ENCODE assay signal across 13 cellular contexts in the genomic region with DNA sequence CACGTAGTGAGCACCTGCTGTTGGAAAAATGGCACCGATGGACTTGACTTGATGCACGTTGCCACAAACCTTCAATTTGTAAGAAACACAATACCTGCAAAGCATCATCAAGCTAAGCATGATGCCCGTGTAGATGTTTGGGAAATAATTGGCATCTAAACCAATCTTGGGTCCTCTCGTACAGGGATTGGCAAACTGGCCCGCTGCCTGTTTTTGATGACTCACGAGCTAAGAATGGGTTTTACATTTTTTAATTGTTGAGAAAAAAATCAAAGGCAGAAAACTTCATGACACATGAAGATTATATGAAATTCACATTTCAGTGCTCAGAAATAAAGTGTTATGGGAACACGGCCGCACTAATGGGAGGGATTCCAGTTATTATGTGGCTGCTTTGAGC. TPM values are rescaled to one million over a fixed set of nuclear protein-coding genes. Genes with fewer than 3 reads are reported as not detected.
DNase-seq lines count a peak whose midpoint lies in the region; ATAC-seq lines count a peak whose summit lies in the region.
"Had no signal": no experiment of that assay in that cellular context is flagged by ENCODE, and none has a peak within 500 bp of the region (broad histone marks: within the 10 kb centered on the region; RNA-seq: fewer than 3 reads in every experiment).

No MANE protein-coding gene starts in this region.

- H3K18ac ChIP-seq in neuronal stem cell (ENCODE audit: low read length), result no peak overlapping the region

- H3K4me3 ChIP-seq in SJSA1 (no peak overlapping the region), HAP-1 (no peak overlapping the region), neuronal stem cell (ENCODE audit: low read length in 2 of 2) (no peak overlapping the region)

- no peak overlapping the region for H3K4ac ChIP-seq in neuronal stem cell (ENCODE audit: low read length)

- DNase-seq in GM04503 (ENCODE audit: low read depth), result peak; percentile 44
- peak; percentile 28 to 48 for DNase-seq in SJSA1 (ENCODE audit: low read depth in 1 of 2, low spot score in 2 of 2)
- DNase-seq in fibroblast of gingiva (ENCODE audit: low read depth), result peak; percentile 74
- DNase-seq in pulmonary artery endothelial cell (ENCODE audit: low read depth, low spot score), result peak; percentile 73
- DNase-seq in NCI-H2196 treated with DMSO at 0.1 percent for 48 hours (lab: John Stamatoyannopoulos, UW; ENCODE audit: unreplicated experiment), result no peak
- DNase-seq in HAP-1 (ENCODE audit: low spot score in 2 of 2), result no peak
- no peak for DNase-seq in neuronal stem cell (ENCODE audit: low spot score)
- DNase-seq: activated naive CD4-positive, alpha-beta T cell treated with anti-CD3 and anti-CD28 coated beads, Interleukin-2, amount 10 ng/mL, durations not matched to agents 7 days and 5 days; effector CD4-positive, alpha-beta T cell; islet precursor cell; NCI-H510A treated with DMSO at 0.1 percent for 48 hours; stimulated activated CD4-positive, alpha-beta T cell treated with anti-CD3 and anti-CD28 coated beads, Interleukin-2, amount 100 ng/mL, for 48 hours had no signal

- H3K9me3 ChIP-seq in SJSA1 (replicated peaks) (no peaks in the 10 kb centered on the region), HAP-1 (no peaks in the 10 kb centered on the region), neuronal stem cell (replicated peaks in 1 of 2; ENCODE audit: control insufficient read depth in 2 of 2, insufficient read depth in 1 of 2, low read depth in 1 of 2, low read length in 2 of 2) (peaks cover 15 to 42% of the 10 kb centered on the region in 2 donors)

- H4K91ac ChIP-seq in neuronal stem cell (ENCODE audit: low read depth, low read length, poor library complexity), result no peak overlapping the region

- H3K27me3 ChIP-seq in SJSA1 (replicated peaks), result no peaks in the 10 kb centered on the region
- no peaks in the 10 kb centered on the region for H3K27me3 ChIP-seq in HAP-1 (ENCODE audit: low read depth)
- H3K27me3 ChIP-seq in neuronal stem cell (ENCODE audit: control insufficient read depth in 3 of 3, insufficient read depth in 3 of 3, low read depth in 1 of 3, low read length in 3 of 3), result no peaks in the 10 kb centered on the region

- no peak overlapping the region for H3K23ac ChIP-seq in neuronal stem cell (ENCODE audit: low read depth, low read length, poor library complexity)

- H2BK120ac ChIP-seq in neuronal stem cell (ENCODE audit: low read depth, low read length), result no peak overlapping the region

- H3K36me3 ChIP-seq in SJSA1 (peaks cover 8% of the 10 kb centered on the region), HAP-1 (replicated peaks) (peaks cover 26% of the 10 kb centered on the region), neuronal stem cell (replicated peaks in 1 of 2; ENCODE audit: control insufficient read depth in 2 of 2, insufficient read depth in 2 of 2, low read length in 2 of 2) (peaks cover 24 to 63% of the 10 kb centered on the region in 2 donors)

- H2BK5ac ChIP-seq in neuronal stem cell (ENCODE audit: low read length), result no peak overlapping the region

- no peak overlapping the region for H3K14ac ChIP-seq in neuronal stem cell (ENCODE audit: low read length)

- no peak overlapping the region for H2BK15ac ChIP-seq in neuronal stem cell (ENCODE audit: low read length)

- H3K27ac ChIP-seq in SJSA1 (0 out of 2 replicates have a peak overlapping the region, but pooled peaks have one; percentile 13), neuronal stem cell (replicated peaks; ENCODE audit: low read length) (no peak overlapping the region)

- no CpG with 5 or more reads among the region's 9 CpGs for WGBS in neuronal stem cell (ENCODE audit: extremely low coverage in 2 of 2, insufficient read length in 2 of 2, insufficient replicate concordance in 1 of 2), 2 donors

- H2AFZ ChIP-seq in neuronal stem cell (ENCODE audit: low read length), result no peak overlapping the region

- no peak overlapping the region for H3K9ac ChIP-seq in neuronal stem cell (ENCODE audit: low read depth, low read length, poor library complexity)

- H3K4me2 ChIP-seq in neuronal stem cell (ENCODE audit: insufficient read depth, low read length, poor library complexity, severe bottlenecking), result no peak overlapping the region

- peaks cover 14% of the 10 kb centered on the region for H3K4me1 ChIP-seq in SJSA1 (replicated peaks)
- H3K4me1 ChIP-seq in HAP-1, result no peaks in the 10 kb centered on the region
- peaks cover 0 to 4% of the 10 kb centered on the region in 2 donors for H3K4me1 ChIP-seq in neuronal stem cell (ENCODE audit: control insufficient read depth in 2 of 2, insufficient read depth in 1 of 2, low read depth in 1 of 2, low read length in 2 of 2)

- no peak for ATAC-seq in GM19328 (IDR thresholded peaks at IDR 0.05; ENCODE audit: unreplicated experiment)

- in situ Hi-C loops in HAP-1 (cut with MboI; ENCODE audit: low sequenced_read_pairs), result no loop called here

- no peak overlapping the region for H2AK5ac ChIP-seq in neuronal stem cell (ENCODE audit: low read depth, low read length)

- no peak overlapping the region for H2BK12ac ChIP-seq in neuronal stem cell (ENCODE audit: low read length)

- H4K8ac ChIP-seq in neuronal stem cell (ENCODE audit: low read depth, low read length), result no peak overlapping the region

- peaks cover 16% of the 10 kb centered on the region for H3K79me1 ChIP-seq in neuronal stem cell (ENCODE audit: low read depth, low read length)

RNA-seq across cellular contexts. Expression of gene MTA1, which starts 10.9 kb away (rescaled TPM):
- 29.0 and 52.4 TPM in 2 replicates for total RNA-seq in SJSA1 (2014; rRNA removed; shearing (Covaris generic))
- total RNA-seq in pulmonary artery endothelial cell, result 44.1 and 44.2 TPM in 2 replicates
- 199 TPM for polyA plus RNA-seq in neuronal stem cell (2013, experiment 1 of 2)
- 194 TPM for polyA plus RNA-seq in neuronal stem cell (2013, experiment 2 of 2)

RNA-seq across cellular contexts. Expression of gene TEX22, which starts 32.2 kb away (rescaled TPM):
- total RNA-seq in SJSA1 (2014; rRNA removed; shearing (Covaris generic)), result 0.11 TPM in 1 of 2 replicates, not detected in the other
- total RNA-seq in pulmonary artery endothelial cell, result 0.13 and 0.14 TPM in 2 replicates
- 0.21 TPM for polyA plus RNA-seq in neuronal stem cell (2013, experiment 1 of 2)
- 0.21 TPM for polyA plus RNA-seq in neuronal stem cell (2013, experiment 2 of 2)

RNA-seq across cellular contexts. Expression of gene CRIP2, which starts 44.1 kb away (rescaled TPM):
- total RNA-seq in SJSA1 (2014; rRNA removed; shearing (Covaris generic)), result 1.1 and 3.8 TPM in 2 replicates
- 166 and 183 TPM in 2 replicates for total RNA-seq in pulmonary artery endothelial cell
- 16.9 TPM for polyA plus RNA-seq in neuronal stem cell (2013, experiment 1 of 2)
- 15.2 TPM for polyA plus RNA-seq in neuronal stem cell (2013, experiment 2 of 2)

RNA-seq across cellular contexts. Expression of gene CRIP1, which starts 56.2 kb away (rescaled TPM):
- 0.39 TPM in 1 of 2 replicates, not detected in the other for total RNA-seq in SJSA1 (2014; rRNA removed; shearing (Covaris generic))
- 0.46 and 1.4 TPM in 2 replicates for total RNA-seq in pulmonary artery endothelial cell
- 98.0 TPM for polyA plus RNA-seq in neuronal stem cell (2013, experiment 1 of 2)
- 93.7 TPM for polyA plus RNA-seq in neuronal stem cell (2013, experiment 2 of 2)

Comparison
In these comparisons a context has a peak if more than half of its experiments do, and no peak if none do; other contexts are left out.
1. DNase-seq: peak in GM04503 (single experiment), SJSA1 (2 of 2), fibroblast of gingiva (single experiment) and pulmonary artery endothelial cell (single experiment); none in NCI-H2196 treated with DMSO at 0.1 percent for 48 hours (single experiment), HAP-1 (0 of 2) and neuronal stem cell (single experiment).
2. RNA of gene CRIP2, which starts 44.1 kb away (total RNA-seq): 166 to 183 TPM in pulmonary artery endothelial cell; 1.1 to 3.8 TPM in SJSA1; every median in the first group is over 10 times any median in the second.